In genomic region chr2:97745474-97746172, GRCh38 we compare ENCODE assay signal across 12 cellular contexts. TPM values are rescaled to one million over a fixed set of nuclear protein-coding genes. Genes with fewer than 3 reads are reported as not detected.
DNase-seq lines count a peak whose midpoint lies in the region; ATAC-seq, FAIRE-seq and TF ChIP-seq lines count a peak whose summit lies in the region.
"Had no signal": no experiment of that assay in that cellular context is flagged by ENCODE, and none has a peak within 500 bp of the region (broad histone marks: within the 10 kb centered on the region; RNA-seq: fewer than 3 reads in every experiment).

No MANE protein-coding gene starts in this region.

- H3K27me3 ChIP-seq in small intestine (ENCODE audit: control insufficient read depth in 2 of 2, insufficient read depth in 2 of 2, low read length in 2 of 2) = no peaks in the 10 kb centered on the region
- H3K27me3 ChIP-seq in HAP-1 (ENCODE audit: low read depth) = no peaks in the 10 kb centered on the region
- H3K27me3 ChIP-seq: dorsolateral prefrontal cortex had no signal

- FAIRE-seq in small intestine (lab: Jason Lieb, UNC) = no peak
- FAIRE-seq: G401.6, keratinocyte had no signal

- no peak overlapping the region for H3K27ac ChIP-seq in small intestine (ENCODE audit: low read depth in 1 of 2, low read length in 1 of 2)
- H3K27ac ChIP-seq: dorsolateral prefrontal cortex had no signal

- H3K36me3 ChIP-seq in small intestine (ENCODE audit: control insufficient read depth in 2 of 2, insufficient read depth in 2 of 2, low read length in 2 of 2) (no peaks in the 10 kb centered on the region), HAP-1 (replicated peaks) (no peaks in the 10 kb centered on the region)

- H3K4me1 ChIP-seq in small intestine (ENCODE audit: control insufficient read depth in 2 of 2, insufficient read depth in 1 of 2, low read depth in 1 of 2, low read length in 1 of 2) = no peaks in the 10 kb centered on the region
- H3K4me1 ChIP-seq in HAP-1 = no peaks in the 10 kb centered on the region

- intact Hi-C loops in activated T-helper 1 cell treated with anti-CD3 and anti-CD28 coated beads, Interleukin-12 subunit alpha, Interleukin-12 subunit beta, Interleukin-2, Interleukin-4 antibody, amounts not matched to agents 30 ng/mL and 10 ng/mL and 1 ng/mL, durations not matched to agents 14 hours and 24 hours and 36 hours (cut with micrococcal nuclease) = loop anchor here (1.0 to 2.0 kb wide), 5 partner anchors 15 to 155 kb away; no protein-coding TSS in a partner anchor

- DNase-seq in GM10248 (ENCODE audit: extremely low spot score) (peak; percentile 41), small intestine (peak; percentile 34), iPS-NIHi11 (ENCODE audit: low spot score) (no peak), globus pallidus (ENCODE audit: low spot score) (no peak), HAP-1 (ENCODE audit: low spot score in 2 of 2) (no peak)
- peak; percentile 32 for DNase-seq in activated T-helper 1 cell treated with anti-CD3 and anti-CD28 coated beads, Interleukin-12 subunit alpha, Interleukin-12 subunit beta, Interleukin-2, Interleukin-4 antibody, amounts not matched to agents 30 ng/mL and 10 ng/mL and 1 ng/mL, durations not matched to agents 14 hours and 24 hours and 36 hours (ENCODE audit: low spot score)
- DNase-seq: NCI-H1048 had no signal

- TF ChIP-seq CTCF in GM10248 (IDR thresholded peaks at IDR 0.05; ENCODE audit: control extremely low read depth, extremely low read depth, low read depth, missing control alignments) = no peak

- peak overlapping the region; percentile 27 for H3K4me3 Mint-ChIP-seq in activated T-helper 1 cell treated with anti-CD3 and anti-CD28 coated beads, Interleukin-12 subunit alpha, Interleukin-12 subunit beta, Interleukin-2, Interleukin-4 antibody, amounts not matched to agents 30 ng/mL and 10 ng/mL and 1 ng/mL, durations not matched to agents 14 hours and 24 hours and 36 hours

- in situ Hi-C loops in HAP-1 (cut with MboI; ENCODE audit: low sequenced_read_pairs) = no loop called here

- WGBS in small intestine, 3 donors = 42 to 64% (median 53%) methylated on average over 10 of the region's 10 CpGs

- no peaks in the 10 kb centered on the region for H3K27me3 Mint-ChIP-seq in activated T-helper 1 cell treated with anti-CD3 and anti-CD28 coated beads, Interleukin-12 subunit alpha, Interleukin-12 subunit beta, Interleukin-2, Interleukin-4 antibody, amounts not matched to agents 30 ng/mL and 10 ng/mL and 1 ng/mL, durations not matched to agents 14 hours and 24 hours and 36 hours (ENCODE audit: insufficient read depth)

- no peak overlapping the region for H3K4me3 ChIP-seq in small intestine (ENCODE audit: low read depth in 1 of 2, low read length in 2 of 2)
- H3K4me3 ChIP-seq in HAP-1 = no peak overlapping the region
- H3K4me3 ChIP-seq: dorsolateral prefrontal cortex had no signal

- H3K36me3 Mint-ChIP-seq in activated T-helper 1 cell treated with anti-CD3 and anti-CD28 coated beads, Interleukin-12 subunit alpha, Interleukin-12 subunit beta, Interleukin-2, Interleukin-4 antibody, amounts not matched to agents 30 ng/mL and 10 ng/mL and 1 ng/mL, durations not matched to agents 14 hours and 24 hours and 36 hours (ENCODE audit: low read depth) = peaks cover 43% of the 10 kb centered on the region

- peaks cover 73% of the 10 kb centered on the region for H3K4me1 Mint-ChIP-seq in activated T-helper 1 cell treated with anti-CD3 and anti-CD28 coated beads, Interleukin-12 subunit alpha, Interleukin-12 subunit beta, Interleukin-2, Interleukin-4 antibody, amounts not matched to agents 30 ng/mL and 10 ng/mL and 1 ng/mL, durations not matched to agents 14 hours and 24 hours and 36 hours (ENCODE audit: low read depth)

- peak overlapping the region; percentile 60 for H3K27ac Mint-ChIP-seq in activated T-helper 1 cell treated with anti-CD3 and anti-CD28 coated beads, Interleukin-12 subunit alpha, Interleukin-12 subunit beta, Interleukin-2, Interleukin-4 antibody, amounts not matched to agents 30 ng/mL and 10 ng/mL and 1 ng/mL, durations not matched to agents 14 hours and 24 hours and 36 hours

- H3K9me3 Mint-ChIP-seq in activated T-helper 1 cell treated with anti-CD3 and anti-CD28 coated beads, Interleukin-12 subunit alpha, Interleukin-12 subunit beta, Interleukin-2, Interleukin-4 antibody, amounts not matched to agents 30 ng/mL and 10 ng/mL and 1 ng/mL, durations not matched to agents 14 hours and 24 hours and 36 hours = no peaks in the 10 kb centered on the region

- CTCF ChIA-PET in GM10248 (lab: Yijun Ruan, JAX) = interaction anchor here (0.7 to 4.1 kb wide), 5 partner anchors 15 to 640 kb away, joined by 3 to 23 read pairs (median 4); no protein-coding TSS in a partner anchor

- POLR2A ChIA-PET in GM10248 (lab: Yijun Ruan, JAX) = no interaction called here

- no peaks in the 10 kb centered on the region for H3K9me3 ChIP-seq in small intestine (ENCODE audit: control insufficient read depth, low read depth)
- no peaks in the 10 kb centered on the region for H3K9me3 ChIP-seq in HAP-1

- ATAC-seq in HG03378 (IDR thresholded peaks at IDR 0.05; ENCODE audit: unreplicated experiment) = peak; percentile 46
- ATAC-seq in HG02763 (IDR thresholded peaks at IDR 0.05; ENCODE audit: unreplicated experiment) = no peak

RNA-seq across cellular contexts. Expression of gene ZAP70, which starts 32.2 kb away (rescaled TPM):
- total RNA-seq in activated T-helper 1 cell treated with anti-CD3 and anti-CD28 coated beads, Interleukin-12 subunit alpha, Interleukin-12 subunit beta, Interleukin-2, Interleukin-4 antibody, amounts not matched to agents 30 ng/mL and 10 ng/mL and 1 ng/mL, durations not matched to agents 14 hours and 24 hours and 36 hours = 302 and 313 TPM in 2 replicates
- polyA plus RNA-seq in small intestine = 10 to 100 TPM in 1 of 3 donors, 1 to 10 TPM in 2; 2.5 to 15.9 (median 3.9) TPM

Comparison
In these comparisons a context has a peak if more than half of its experiments do, and no peak if none do; other contexts are left out.
1. DNase-seq: peak in GM10248 (single experiment), activated T-helper 1 cell treated with anti-CD3 and anti-CD28 coated beads, Interleukin-12 subunit alpha, Interleukin-12 subunit beta, Interleukin-2, Interleukin-4 antibody, amounts not matched to agents 30 ng/mL and 10 ng/mL and 1 ng/mL, durations not matched to agents 14 hours and 24 hours and 36 hours (single experiment) and small intestine (single experiment); none in iPS-NIHi11 (single experiment), globus pallidus (single experiment) and HAP-1 (0 of 2).